In genomic region chr1:1333551-1334241, GRCh38 we compare ENCODE assay signal across 1 cellular context.
TF ChIP-seq lines count a peak whose summit lies in the region.

No MANE protein-coding gene starts in this region.

TF ChIP-seq in SK-N-SH treated with all-trans-retinoic acid at 6 μM for 48 hours, 23 proteins besides CTCF, POLR2A, EP300 and RAD21 (continued from another document):
- TF ChIP-seq POU6F1 (CRISPR knock-in tag; IDR thresholded peaks at IDR 0.05; ENCODE audit: borderline replicate concordance, low read depth) (no peak), ZFP3 (CRISPR knock-in tag; IDR thresholded peaks at IDR 0.05) (no peak), TCF4 (CRISPR knock-in tag; IDR thresholded peaks at IDR 0.05; ENCODE audit: borderline replicate concordance) (no peak), ZFP30 (CRISPR knock-in tag; IDR thresholded peaks at IDR 0.05) (no peak), PATZ1 (CRISPR knock-in tag; IDR thresholded peaks at IDR 0.05; ENCODE audit: borderline replicate concordance) (no peak), ZNF70 (CRISPR knock-in tag; IDR thresholded peaks at IDR 0.05) (no peak), PPARA (CRISPR knock-in tag; IDR thresholded peaks at IDR 0.05; ENCODE audit: borderline replicate concordance) (no peak), GLIS3 (CRISPR knock-in tag; IDR thresholded peaks at IDR 0.05) (no peak), SNAI2 (CRISPR knock-in tag; IDR thresholded peaks at IDR 0.05) (no peak)
TF ChIP-seq in SK-N-SH treated with all-trans-retinoic acid at 6 μM for 48 hours: peak in this region for 0.
